ENCODE assay signal across 8 cellular contexts in genomic region chr4:173494013-173494970, GRCh38. TPM values are rescaled to one million over a fixed set of nuclear protein-coding genes. Genes with fewer than 3 reads are reported as not detected.
DNase-seq lines count a peak whose midpoint lies in the region; ATAC-seq, FAIRE-seq and TF ChIP-seq lines count a peak whose summit lies in the region.

No MANE protein-coding gene starts in this region.

- peak; percentile 62 to 64 for TF ChIP-seq RAD21 in A549 (conservative IDR thresholded peaks at IDR 0.05 in 1 of 2, IDR thresholded peaks at IDR 0.05 in 1 of 2)

- H3K4me1 Mint-ChIP-seq in activated CD4-positive, alpha-beta T cell treated with anti-CD3 and anti-CD28 coated beads for 36 hours = peaks cover 10% of the 10 kb centered on the region
- H3K4me1 Mint-ChIP-seq in memory B cell = peaks cover 19% of the 10 kb centered on the region
- peaks cover 25% of the 10 kb centered on the region for H3K4me1 Mint-ChIP-seq in stimulated activated memory B cell treated with anti-CD40 and anti-IgM and Interleukin-4, amounts not matched to agents 10 μg/mL and 1 μg/mL and 100 μg/mL, for 72 hours

- H3K27me3 Mint-ChIP-seq in activated CD4-positive, alpha-beta T cell treated with anti-CD3 and anti-CD28 coated beads for 36 hours = peaks cover 33% of the 10 kb centered on the region
- peaks cover 20% of the 10 kb centered on the region for H3K27me3 Mint-ChIP-seq in memory B cell
- H3K27me3 Mint-ChIP-seq in stimulated activated memory B cell treated with anti-CD40 and anti-IgM and Interleukin-4, amounts not matched to agents 10 μg/mL and 1 μg/mL and 100 μg/mL, for 72 hours = peaks cover 54% of the 10 kb centered on the region

- TF ChIP-seq CTCF in A549 (IDR thresholded peaks at IDR 0.05) (peak; percentile 74), GM13977 (IDR thresholded peaks at IDR 0.05; ENCODE audit: extremely low read depth, insufficient read depth, missing control alignments) (peak; percentile 87)

- CTCF ChIA-PET in A549 (lab: Yijun Ruan, JAX) = interaction anchor here (0.7 to 1.7 kb wide), 16 partner anchors 9 to 591 kb away, joined by 3 to 8 read pairs (median 4); partner anchors contain the start of gene HAND2
- CTCF ChIA-PET in activated CD4-positive, alpha-beta T cell treated with anti-CD3 and anti-CD28 coated beads for 36 hours (lab: Charles Lee) = interaction anchor here (0.6 to 1.6 kb wide), 14 partner anchors 9 to 457 kb away, joined by 3 to 17 read pairs (median 5); no protein-coding TSS in a partner anchor

- H3K36me3 Mint-ChIP-seq in activated CD4-positive, alpha-beta T cell treated with anti-CD3 and anti-CD28 coated beads for 36 hours (ENCODE audit: low read depth) = no peaks in the 10 kb centered on the region
- H3K36me3 Mint-ChIP-seq in memory B cell = no peaks in the 10 kb centered on the region
- H3K36me3 Mint-ChIP-seq in stimulated activated memory B cell treated with anti-CD40 and anti-IgM and Interleukin-4, amounts not matched to agents 10 μg/mL and 1 μg/mL and 100 μg/mL, for 72 hours = no peaks in the 10 kb centered on the region

- no peaks in the 10 kb centered on the region for H3K9me3 Mint-ChIP-seq in activated CD4-positive, alpha-beta T cell treated with anti-CD3 and anti-CD28 coated beads for 36 hours (ENCODE audit: low read depth)
- no peaks in the 10 kb centered on the region for H3K9me3 Mint-ChIP-seq in memory B cell
- H3K9me3 Mint-ChIP-seq in stimulated activated memory B cell treated with anti-CD40 and anti-IgM and Interleukin-4, amounts not matched to agents 10 μg/mL and 1 μg/mL and 100 μg/mL, for 72 hours = no peaks in the 10 kb centered on the region

- H3K27ac ChIP-seq in A549 = peak overlapping the region; percentile 52 to 79; a peak in 5 of 6 replicates

- TF ChIP-seq EP300 in A549 (IDR thresholded peaks at IDR 0.05) = no peak

- 19% methylated on average over 38 of the region's 40 CpGs for WGBS in A549 (ENCODE audit: missing lambda C conversion rate)

- H3K27ac Mint-ChIP-seq in activated CD4-positive, alpha-beta T cell treated with anti-CD3 and anti-CD28 coated beads for 36 hours = peak overlapping the region; percentile 17
- no peak overlapping the region for H3K27ac Mint-ChIP-seq in memory B cell
- H3K27ac Mint-ChIP-seq in stimulated activated memory B cell treated with anti-CD40 and anti-IgM and Interleukin-4, amounts not matched to agents 10 μg/mL and 1 μg/mL and 100 μg/mL, for 72 hours = peak overlapping the region; percentile 17

- ATAC-seq in A549 (peak; percentile 94 to 100), HG02852 (IDR thresholded peaks at IDR 0.05; ENCODE audit: unreplicated experiment) (peak; percentile 97), memory B cell (ENCODE audit: low read depth) (peak; percentile 85)
- peak; percentile 97 for ATAC-seq in activated CD4-positive, alpha-beta T cell treated with anti-CD3 and anti-CD28 coated beads for 36 hours
- ATAC-seq in stimulated activated memory B cell treated with anti-CD40 and anti-IgM and Interleukin-4, amounts not matched to agents 10 μg/mL and 1 μg/mL and 100 μg/mL, for 72 hours = peak; percentile 85

- peak overlapping the region; percentile 69 for H3K4me3 Mint-ChIP-seq in activated CD4-positive, alpha-beta T cell treated with anti-CD3 and anti-CD28 coated beads for 36 hours
- peak overlapping the region; percentile 86 for H3K4me3 Mint-ChIP-seq in memory B cell
- H3K4me3 Mint-ChIP-seq in stimulated activated memory B cell treated with anti-CD40 and anti-IgM and Interleukin-4, amounts not matched to agents 10 μg/mL and 1 μg/mL and 100 μg/mL, for 72 hours = peak overlapping the region; percentile 82

- no peaks in the 10 kb centered on the region for H3K9me3 ChIP-seq in A549

- no peak for TF ChIP-seq POLR2A in A549 (IDR thresholded peaks at IDR 0.05; ENCODE audit: low read length)

- peak overlapping the region; percentile 87 for H3K4me2 ChIP-seq in A549

- intact Hi-C loops in activated CD4-positive, alpha-beta T cell treated with anti-CD3 and anti-CD28 coated beads for 36 hours (cut with DNase I, micrococcal nuclease) = loop anchor here (1.0 to 10.0 kb wide), 6 partner anchors 74 to 481 kb away; partner anchors contain the start of gene HMGB2 (in 1 of the 2)

- H3K4me3 ChIP-seq in A549 = peak overlapping the region; percentile 50

- DNase-seq in A549 (ENCODE audit: low read depth in 1 of 2, low spot score in 1 of 2) (peak; percentile 69 to 80), GM13977 (ENCODE audit: low spot score) (peak; percentile 84), NCI-H128 (lab: John Stamatoyannopoulos, UW; ENCODE audit: unreplicated experiment) (peak; percentile 2), memory B cell (ENCODE audit: low spot score in 2 of 2) (peak in 1 of 2 donors; percentile 38)
- DNase-seq in activated CD4-positive, alpha-beta T cell treated with anti-CD3 and anti-CD28 coated beads for 36 hours = peak; percentile 79
- DNase-seq in effector CD4-positive, alpha-beta T cell = peak; percentile 23

- POLR2A ChIA-PET in A549 (lab: Yijun Ruan, JAX) = no interaction called here
- POLR2A ChIA-PET in activated CD4-positive, alpha-beta T cell treated with anti-CD3 and anti-CD28 coated beads for 36 hours (lab: Charles Lee) = interaction anchor here (1.0 kb wide), 1 partner anchor 160 kb away, joined by 8 read pairs; the partner anchor contains the start of gene HMGB2

- FAIRE-seq in A549 (lab: Jason Lieb, UNC) = no peak

- H3K4me1 ChIP-seq in A549 = peaks cover 9% of the 10 kb centered on the region; the same call in 2 of the 3 replicates

- in situ Hi-C loops in GM13977 (cut with MboI; ENCODE audit: low pct_unique_long_range_greater_than_20kb, low sequenced_read_pairs, unreplicated experiment) = no loop called here

TF ChIP-seq in A549, 52 proteins besides CTCF, POLR2A, EP300 and RAD21 (continues in another document):
- no peak for TF ChIP-seq SREBF2 (IDR thresholded peaks at IDR 0.05)
- TF ChIP-seq ESRRA (IDR thresholded peaks at IDR 0.05; ENCODE audit: borderline replicate concordance, low read length) = no peak
- TF ChIP-seq E2F6 (IDR thresholded peaks at IDR 0.05; ENCODE audit: borderline replicate concordance, low read depth) = peak; percentile 37; the same call in 1 of the 2 replicates
- TF ChIP-seq PBX3 (IDR thresholded peaks at IDR 0.05) = no peak
- TF ChIP-seq CBX8 (IDR thresholded peaks at IDR 0.05) = no peak
- TF ChIP-seq PHF8 (IDR thresholded peaks at IDR 0.05; ENCODE audit: borderline replicate concordance, low read depth) = no peak
- TF ChIP-seq HOXA7 (CRISPR knock-in tag; IDR thresholded peaks at IDR 0.05) = no peak
- no peak for TF ChIP-seq CHD2 (IDR thresholded peaks at IDR 0.05; ENCODE audit: low read length, partially characterized antibody)
- peak; percentile 40; the same call in 1 of the 2 replicates for TF ChIP-seq MAX (IDR thresholded peaks at IDR 0.05)
- no peak for TF ChIP-seq NR3C1 (IDR thresholded peaks at IDR 0.05)
- no peak for TF ChIP-seq CBX2 (IDR thresholded peaks at IDR 0.05; ENCODE audit: borderline replicate concordance, low read depth)
- no peak for TF ChIP-seq HMGXB4 (CRISPR knock-in tag; IDR thresholded peaks at IDR 0.05; ENCODE audit: borderline replicate concordance)
- TF ChIP-seq SMC3 (IDR thresholded peaks at IDR 0.05) = peak; percentile 74

RNA-seq across cellular contexts. Expression of gene HAND2, which starts 35.7 kb away (rescaled TPM):
- polyA plus RNA-seq in A549 (2011; rRNA removed) (0.44 and 0.53 TPM in 2 replicates), A549 (2017; fragmentation: RNase III; extraction: RNeasy Plus Mini Kit Qiagen cat#74134 plus additional on column Dnase treatment) (0.34 to 0.63 TPM (median 0.59 TPM) in 3 replicates)
- polyA plus RNA-seq in A549 (2012; cell fraction: cytosol; rRNA removed) = 0.41 and 0.54 TPM in 2 replicates
- 0.54 and 1.0 TPM in 2 replicates for polyA plus RNA-seq in A549 (2012; cell fraction: nucleus; rRNA removed)
- 0.54 TPM in 1 of 2 replicates, not detected in the other for polyA minus RNA-seq in A549 (2011; rRNA and poly(A)+ RNA removed)
- total RNA-seq in activated CD4-positive, alpha-beta T cell treated with anti-CD3 and anti-CD28 coated beads for 36 hours = not detected
